In genomic region chr13:113371706-113372105, GRCh38 we compare ENCODE assay signal across 1 cellular context. TPM values are rescaled to one million over a fixed set of nuclear protein-coding genes. Genes with fewer than 3 reads are reported as not detected.
"Had no signal": no experiment of that assay in that cellular context is flagged by ENCODE, and none has a peak within 500 bp of the region (broad histone marks: within the 10 kb centered on the region; RNA-seq: fewer than 3 reads in every experiment).

No MANE protein-coding gene starts in this region.

RNA-seq across cellular contexts. Expression of gene GRTP1, which starts 7.8 kb away (rescaled TPM):
- total RNA-seq: LHCN-M2 had no signal
